Comparison of ENCODE assay signal across 16 cellular contexts in the genomic region with DNA sequence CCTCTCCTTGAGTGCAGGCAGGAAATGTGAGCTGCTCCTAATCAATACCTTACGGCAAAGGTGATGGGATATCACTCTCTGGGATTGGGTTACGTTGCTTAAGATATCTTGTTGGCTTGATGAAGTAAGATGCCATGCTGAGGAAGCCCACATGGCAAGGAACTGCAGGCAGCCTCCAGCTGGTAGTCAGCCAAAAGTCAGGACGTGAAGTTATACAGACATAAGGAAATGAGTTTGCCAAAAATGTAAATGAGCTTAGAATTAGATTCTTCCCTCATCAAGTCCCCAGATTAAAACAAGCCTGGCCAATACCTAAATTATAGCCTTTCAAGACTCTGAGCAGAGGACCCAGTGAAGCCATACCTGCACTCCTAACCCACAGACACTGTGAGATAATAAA.
DNase-seq lines count a peak whose midpoint lies in the region; ATAC-seq and TF ChIP-seq lines count a peak whose summit lies in the region.
"Had no signal": no experiment of that assay in that cellular context is flagged by ENCODE, and none has a peak within 500 bp of the region (broad histone marks: within the 10 kb centered on the region; RNA-seq: fewer than 3 reads in every experiment).

No MANE protein-coding gene starts in this region.

- CTCF ChIA-PET in activated CD4-positive, alpha-beta T cell treated with anti-CD3 and anti-CD28 coated beads, Interleukin-2, amount 10 ng/mL, durations not matched to agents 7 days and 5 days (lab: Charles Lee) = no interaction called here

- POLR2A ChIA-PET in activated CD4-positive, alpha-beta T cell treated with anti-CD3 and anti-CD28 coated beads, Interleukin-2, amount 10 ng/mL, durations not matched to agents 7 days and 5 days (lab: Charles Lee) = interaction anchor here (0.7 kb wide), 1 partner anchor 184 kb away, joined by 3 read pairs; no protein-coding TSS in a partner anchor

- H3K36me3 ChIP-seq in MG63 = no peaks in the 10 kb centered on the region
- H3K36me3 ChIP-seq: BLaER1 treated with 17β-estradiol and CSF1 and Interleukin-3, amounts not matched to agents 10 nM and 100 nM; HAP-1 had no signal

- peak overlapping the region in 15 of 59 donors; percentile 4 to 71 (median 22) for H3K27ac ChIP-seq in dorsolateral prefrontal cortex
- H3K27ac ChIP-seq: A549; BLaER1 treated with 17β-estradiol and CSF1 and Interleukin-3, amounts not matched to agents 10 nM and 100 nM had no signal

- intact Hi-C loops in dorsolateral prefrontal cortex (cut with DNase I) = loop anchor here in 1 of 2 donors (10.0 kb wide), 1 partner anchor 88 kb away; no protein-coding TSS in a partner anchor

- no peaks in the 10 kb centered on the region for H3K9me3 ChIP-seq in MG63
- H3K9me3 ChIP-seq: A549, HAP-1 had no signal

- H3K27me3 ChIP-seq in MG63 = no peaks in the 10 kb centered on the region
- no peaks in the 10 kb centered on the region for H3K27me3 ChIP-seq in dorsolateral prefrontal cortex
- H3K27me3 ChIP-seq: BLaER1 treated with 17β-estradiol and CSF1 and Interleukin-3, amounts not matched to agents 10 nM and 100 nM had no signal

- no peak overlapping the region for H3K27ac Mint-ChIP-seq in activated CD4-positive, alpha-beta T cell treated with anti-CD3 and anti-CD28 coated beads, Interleukin-2, amount 10 ng/mL, durations not matched to agents 7 days and 5 days
- H3K27ac Mint-ChIP-seq: CD4-positive, CD25-positive, alpha-beta regulatory T cell; GM23338; IgD-negative memory B cell had no signal

- H3K4me1 Mint-ChIP-seq in activated CD4-positive, alpha-beta T cell treated with anti-CD3 and anti-CD28 coated beads, Interleukin-2, amount 10 ng/mL, durations not matched to agents 7 days and 5 days = no peaks in the 10 kb centered on the region
- H3K4me1 Mint-ChIP-seq: CD4-positive, CD25-positive, alpha-beta regulatory T cell; GM23338 had no signal

- no peak for TF ChIP-seq CTCF in dorsolateral prefrontal cortex (IDR thresholded peaks at IDR 0.05 in 54 of 56, conservative IDR thresholded peaks at IDR 0.05 in 2 of 56; ENCODE audit: low read depth in 1 of 56, partially characterized antibody in 56 of 56)

- H3K36me3 Mint-ChIP-seq in activated CD4-positive, alpha-beta T cell treated with anti-CD3 and anti-CD28 coated beads, Interleukin-2, amount 10 ng/mL, durations not matched to agents 7 days and 5 days (ENCODE audit: low read depth) = no peaks in the 10 kb centered on the region
- H3K36me3 Mint-ChIP-seq: CD4-positive, CD25-positive, alpha-beta regulatory T cell; IgD-negative memory B cell had no signal

- peaks cover 2% of the 10 kb centered on the region for H3K9me3 Mint-ChIP-seq in activated CD4-positive, alpha-beta T cell treated with anti-CD3 and anti-CD28 coated beads, Interleukin-2, amount 10 ng/mL, durations not matched to agents 7 days and 5 days

- peaks cover 12% of the 10 kb centered on the region for H3K27me3 Mint-ChIP-seq in activated CD4-positive, alpha-beta T cell treated with anti-CD3 and anti-CD28 coated beads, Interleukin-2, amount 10 ng/mL, durations not matched to agents 7 days and 5 days
- H3K27me3 Mint-ChIP-seq: IgD-negative memory B cell had no signal

- no peak overlapping the region for H3K4me3 ChIP-seq in MG63
- H3K4me3 ChIP-seq in dorsolateral prefrontal cortex = no peak overlapping the region
- H3K4me3 ChIP-seq: A549; BLaER1 treated with 17β-estradiol and CSF1 and Interleukin-3, amounts not matched to agents 10 nM and 100 nM; GM23338; HAP-1 had no signal

- DNase-seq in MG63 = peak; percentile 3
- DNase-seq in dorsolateral prefrontal cortex = peak in 8 of 10 donors; percentile 5 to 70 (median 52)
- DNase-seq in occipital lobe (lab: John Stamatoyannopoulos, UW) = peak; percentile 17
- DNase-seq in D341Med (ENCODE audit: low spot score) = no peak
- no peak for DNase-seq in activated CD4-positive, alpha-beta T cell treated with anti-CD3 and anti-CD28 coated beads, Interleukin-2, amount 10 ng/mL, durations not matched to agents 7 days and 5 days
- DNase-seq: AML-193; CD4-positive, CD25-positive, alpha-beta regulatory T cell; DMS153; DMS79 treated with DMSO at 0.1 percent for 48 hours; EL had no signal

- no peak for ATAC-seq in GM21723 (IDR thresholded peaks at IDR 0.05; ENCODE audit: unreplicated experiment)
- ATAC-seq: A549, GM23338 had no signal

- H3K4me3 Mint-ChIP-seq in activated CD4-positive, alpha-beta T cell treated with anti-CD3 and anti-CD28 coated beads, Interleukin-2, amount 10 ng/mL, durations not matched to agents 7 days and 5 days = no peak overlapping the region
- H3K4me3 Mint-ChIP-seq: CD4-positive, CD25-positive, alpha-beta regulatory T cell; GM23338; IgD-negative memory B cell had no signal

Comparison
In these comparisons a context has a peak if more than half of its experiments do, and no peak if none do; other contexts are left out.
1. DNase-seq: peak in MG63 (single experiment), dorsolateral prefrontal cortex (8 of 10) and occipital lobe (single experiment); none in D341Med (single experiment) and activated CD4-positive, alpha-beta T cell treated with anti-CD3 and anti-CD28 coated beads, Interleukin-2, amount 10 ng/mL, durations not matched to agents 7 days and 5 days (single experiment).